In genomic region chr11:2390091-2390870, GRCh38 we compare ENCODE assay signal across 10 cellular contexts. TPM values are rescaled to one million over a fixed set of nuclear protein-coding genes. Genes with fewer than 3 reads are reported as not detected.
DNase-seq lines count a peak whose midpoint lies in the region; ATAC-seq and TF ChIP-seq lines count a peak whose summit lies in the region.
"Had no signal": no experiment of that assay in that cellular context is flagged by ENCODE, and none has a peak within 500 bp of the region (broad histone marks: within the 10 kb centered on the region; RNA-seq: fewer than 3 reads in every experiment).

No MANE protein-coding gene starts in this region.

- no peak overlapping the region for H3K4me2 ChIP-seq in mesendoderm (ENCODE audit: low read length)

- peaks cover 3% of the 10 kb centered on the region for H3K4me1 ChIP-seq in mesendoderm (ENCODE audit: control insufficient read depth, low read depth, low read length)
- H3K4me1 ChIP-seq in thymus (ENCODE audit: control insufficient read depth, insufficient read depth, low read length), result peaks cover 50% of the 10 kb centered on the region

- no peaks in the 10 kb centered on the region for H3K9me3 ChIP-seq in thymus (ENCODE audit: control insufficient read depth)

- DNase-seq in activated naive CD4-positive, alpha-beta T cell treated with anti-CD3 and anti-CD28 coated beads for 36 hours, result no peak
- DNase-seq in activated naive CD4-positive, alpha-beta T cell (lab: John Stamatoyannopoulos, UW), result no peak
- DNase-seq in cerebellum (ENCODE audit: low spot score) (peak; percentile 54), mesendoderm (no peak), foreskin fibroblast (no peak), NCI-H2107 (lab: John Stamatoyannopoulos, UW) (no peak)
- DNase-seq: NCI-H446 treated with DMSO at 0.1 percent for 48 hours had no signal

- H3K9ac ChIP-seq in mesendoderm (ENCODE audit: low read length), result peak overlapping the region; percentile 13

- peaks cover 61% of the 10 kb centered on the region for H3K79me2 ChIP-seq in mesendoderm (ENCODE audit: control insufficient read depth, insufficient read depth, low read length)

- no peak for ATAC-seq in GM19324 (IDR thresholded peaks at IDR 0.05; ENCODE audit: low FRiP score, unreplicated experiment)

- H3K56ac ChIP-seq in mesendoderm (ENCODE audit: low read length), result peak overlapping the region; percentile 34

- H2BK120ac ChIP-seq in mesendoderm (ENCODE audit: low read depth, low read length), result no peak overlapping the region

- peaks cover 31% of the 10 kb centered on the region for H3K4me1 Mint-ChIP-seq in activated naive CD4-positive, alpha-beta T cell treated with anti-CD3 and anti-CD28 coated beads for 36 hours (ENCODE audit: low read depth)

- WGBS in mesendoderm (ENCODE audit: extremely low coverage, insufficient coverage, low lambda C conversion rate), result no CpG with 5 or more reads among the region's 25 CpGs
- 83% methylated on average over 25 of the region's 25 CpGs for WGBS in thymus

- no peak overlapping the region for H3K27ac ChIP-seq in mesendoderm (ENCODE audit: low read depth, low read length)
- peak overlapping the region; percentile 21 for H3K27ac ChIP-seq in thymus (ENCODE audit: low read depth)
- H3K27ac ChIP-seq: HL-60 had no signal

- H3K27ac Mint-ChIP-seq in activated naive CD4-positive, alpha-beta T cell treated with anti-CD3 and anti-CD28 coated beads for 36 hours, result peak overlapping the region; percentile 50

- H3K36me3 Mint-ChIP-seq in activated naive CD4-positive, alpha-beta T cell treated with anti-CD3 and anti-CD28 coated beads for 36 hours (ENCODE audit: low read depth), result peaks cover 2% of the 10 kb centered on the region

- no peaks in the 10 kb centered on the region for H3K9me3 Mint-ChIP-seq in activated naive CD4-positive, alpha-beta T cell treated with anti-CD3 and anti-CD28 coated beads for 36 hours

- intact Hi-C loops in activated naive CD4-positive, alpha-beta T cell treated with anti-CD3 and anti-CD28 coated beads for 36 hours (cut with micrococcal nuclease), result no loop called here

- H3K36me3 ChIP-seq in mesendoderm (ENCODE audit: control insufficient read depth, insufficient read depth, low read length) (no peaks in the 10 kb centered on the region), thymus (ENCODE audit: control insufficient read depth, insufficient read depth) (peaks cover 35% of the 10 kb centered on the region)

- H3K4me3 ChIP-seq in mesendoderm (ENCODE audit: low read length) (no peak overlapping the region), thymus (ENCODE audit: low read length) (no peak overlapping the region), foreskin fibroblast (ENCODE audit: low read depth in 1 of 2, low read length in 2 of 2) (no peak overlapping the region)

- CTCF ChIA-PET in activated naive CD4-positive, alpha-beta T cell treated with anti-CD3 and anti-CD28 coated beads for 36 hours (lab: Charles Lee), result interaction anchor here (1.0 kb wide), 1 partner anchor 29 kb away, joined by 3 read pairs; no protein-coding TSS in a partner anchor

- no peak overlapping the region for H3K23ac ChIP-seq in mesendoderm (ENCODE audit: low read length)

- peaks cover 24% of the 10 kb centered on the region for H3K79me1 ChIP-seq in mesendoderm (ENCODE audit: low read length)

- no peak overlapping the region for H2BK5ac ChIP-seq in mesendoderm (ENCODE audit: low read length)

- TF ChIP-seq CTCF in foreskin fibroblast (IDR thresholded peaks at IDR 0.05; ENCODE audit: low read depth, low read length), result no peak

- H4K8ac ChIP-seq in mesendoderm (ENCODE audit: low read depth, low read length), result no peak overlapping the region

- H4K5ac ChIP-seq in mesendoderm (ENCODE audit: low read length), result no peak overlapping the region

- no peak overlapping the region for H3K4me3 Mint-ChIP-seq in activated naive CD4-positive, alpha-beta T cell treated with anti-CD3 and anti-CD28 coated beads for 36 hours

- H3K4ac ChIP-seq in mesendoderm (ENCODE audit: low read depth, low read length), result no peak overlapping the region

- H2AK5ac ChIP-seq in mesendoderm (ENCODE audit: low read length), result no peak overlapping the region

- no peaks in the 10 kb centered on the region for H3K27me3 Mint-ChIP-seq in activated naive CD4-positive, alpha-beta T cell treated with anti-CD3 and anti-CD28 coated beads for 36 hours (ENCODE audit: low read depth)

- H3K18ac ChIP-seq in mesendoderm (ENCODE audit: low read length), result no peak overlapping the region

- no peak overlapping the region for H2BK15ac ChIP-seq in mesendoderm (replicated peaks; ENCODE audit: low read depth)

- H3K27me3 ChIP-seq in mesendoderm (ENCODE audit: insufficient read depth, low read length, poor library complexity), result no peaks in the 10 kb centered on the region
- no peaks in the 10 kb centered on the region for H3K27me3 ChIP-seq in thymus (ENCODE audit: control insufficient read depth, insufficient read depth)

RNA-seq across cellular contexts. Expression of gene TSSC4, which starts 10.3 kb away (rescaled TPM):
- 10 to 100 TPM; 41.9 to 42.0 TPM for total RNA-seq in activated naive CD4-positive, alpha-beta T cell treated with anti-CD3 and anti-CD28 coated beads for 36 hours
- total RNA-seq in cerebellum, result 17.2 TPM
- polyA plus RNA-seq in mesendoderm (2013, experiment 1 of 2), result 66.6 TPM
- polyA plus RNA-seq in mesendoderm (2013, experiment 2 of 2), result 66.0 TPM
- polyA plus RNA-seq in thymus, result 62.0 TPM

RNA-seq across cellular contexts. Expression of gene CD81, which starts 13.2 kb away (rescaled TPM):
- total RNA-seq in activated naive CD4-positive, alpha-beta T cell treated with anti-CD3 and anti-CD28 coated beads for 36 hours, result 100 to 1,000 TPM; 127 to 128 TPM
- 90.7 TPM for total RNA-seq in cerebellum
- polyA plus RNA-seq in mesendoderm (2013, experiment 1 of 2), result 187 TPM
- polyA plus RNA-seq in mesendoderm (2013, experiment 2 of 2), result 191 TPM
- 179 TPM for polyA plus RNA-seq in thymus

RNA-seq across cellular contexts. Expression of gene TRPM5, which starts 54.0 kb away (rescaled TPM):
- total RNA-seq in activated naive CD4-positive, alpha-beta T cell treated with anti-CD3 and anti-CD28 coated beads for 36 hours, result not detected
- 0.27 TPM for total RNA-seq in cerebellum
- 0.01 TPM for polyA plus RNA-seq in mesendoderm (2013, experiment 1 of 2)
- polyA plus RNA-seq in mesendoderm (2013, experiment 2 of 2), result not detected
- 0.55 TPM for polyA plus RNA-seq in thymus

RNA-seq across cellular contexts. Expression of gene KCNQ1, which starts 54.5 kb away (rescaled TPM):
- 10 to 100 TPM; 10.6 to 10.8 TPM for total RNA-seq in activated naive CD4-positive, alpha-beta T cell treated with anti-CD3 and anti-CD28 coated beads for 36 hours
- total RNA-seq in cerebellum, result 0.45 TPM
- 0.28 TPM for polyA plus RNA-seq in mesendoderm (2013, experiment 1 of 2)
- polyA plus RNA-seq in mesendoderm (2013, experiment 2 of 2), result 0.46 TPM
- 3.7 TPM for polyA plus RNA-seq in thymus
